26 cellular contexts compared by ENCODE assay signal in the genomic region with DNA sequence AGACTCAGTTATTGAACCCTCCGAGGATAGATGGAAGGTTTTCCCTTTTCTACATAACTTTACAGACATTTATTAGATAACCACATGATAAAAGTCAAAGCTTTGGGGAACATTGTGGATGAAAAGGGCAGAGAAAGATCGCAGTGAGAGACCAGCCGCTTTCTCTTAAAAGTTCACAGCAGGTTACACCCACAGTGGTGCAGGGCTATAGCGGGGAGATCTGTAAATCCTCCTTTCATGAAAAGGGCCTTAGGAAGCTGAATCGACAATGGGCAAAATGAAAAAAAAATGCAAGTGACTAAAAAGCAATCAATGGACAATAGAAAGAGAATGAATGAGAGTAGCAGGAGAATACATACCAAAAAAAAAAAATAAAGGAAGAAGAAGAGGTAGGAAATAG.
"Had no signal": no experiment of that assay in that cellular context is flagged by ENCODE, and none has a peak within 500 bp of the region (broad histone marks: within the 10 kb centered on the region; RNA-seq: fewer than 3 reads in every experiment).

No MANE protein-coding gene starts in this region.

- DNase-seq: activated CD4-positive, alpha-beta T cell treated with anti-CD3 and anti-CD28 coated beads for 36 hours; activated CD4-positive, alpha-beta T cell treated with anti-CD3 and anti-CD28 coated beads, Interleukin-2, amount 10 ng/mL, durations not matched to agents 7 days and 5 days; activated CD4-positive, alpha-beta T cell treated with anti-CD3 and anti-CD28 coated beads, Interleukin-2, amount 50 U/mL, for 48 hours; activated CD8-positive, alpha-beta T cell treated with anti-CD3 and anti-CD28 coated beads, Interleukin-2, amount 10 ng/mL, durations not matched to agents 7 days and 5 days; activated gamma-delta T cell; activated naive CD4-positive, alpha-beta T cell treated with Interleukin-2 at 50 U/mL for 16 hours; activated naive CD8-positive, alpha-beta T cell treated with anti-CD3 and anti-CD28 coated beads, Interleukin-2, amount 10 ng/mL, durations not matched to agents 7 days and 5 days; activated T-cell treated with anti-CD3 and anti-CD28 coated beads, Interleukin-2, amount 50 U/mL, for 24 hours; amygdala; MG63; NCI-H1048; NCI-H1105 treated with DMSO at 0.1 percent for 48 hours; NCI-H1436 treated with DMSO at 0.1 percent for 48 hours; NCI-H1694 treated with DMSO at 0.1 percent for 48 hours; NCI-H2029 treated with DMSO at 0.1 percent for 48 hours; NCI-H2107; NCI-H2171; NCI-H510A; NCI-H526; NCI-H748 treated with DMSO at 0.1 percent for 48 hours; PC-9 had no signal

- H3K27me3 ChIP-seq: ascending aorta, cardiac muscle cell, MG63 had no signal

- H3K27ac ChIP-seq: ascending aorta, cardiac muscle cell, PC-9, RWPE1 had no signal

- H3K4me2 ChIP-seq: PC-9 had no signal

- H3K36me3 ChIP-seq: ascending aorta, cardiac muscle cell, MG63 had no signal

- H3K4me3 ChIP-seq: ascending aorta, cardiac muscle cell, MG63, PC-9 had no signal

- ATAC-seq: activated CD4-positive, alpha-beta T cell treated with anti-CD3 and anti-CD28 coated beads for 36 hours; activated CD4-positive, CD25-positive, alpha-beta regulatory T cell treated with anti-CD3 and anti-CD28 coated beads, Interleukin-2, amount 50 U/mL, for 24 hours; activated CD8-positive, alpha-beta T cell treated with anti-CD3 and anti-CD28 coated beads, Interleukin-2, amount 10 ng/mL, durations not matched to agents 7 days and 5 days; Right ventricle myocardium inferior had no signal

- H3K4me1 ChIP-seq: ascending aorta had no signal

- H3K9me3 ChIP-seq: ascending aorta, MG63 had no signal

- H2AFZ ChIP-seq: PC-9 had no signal
